Comparison of ENCODE assay signal across 1 cellular context in the genomic region with DNA sequence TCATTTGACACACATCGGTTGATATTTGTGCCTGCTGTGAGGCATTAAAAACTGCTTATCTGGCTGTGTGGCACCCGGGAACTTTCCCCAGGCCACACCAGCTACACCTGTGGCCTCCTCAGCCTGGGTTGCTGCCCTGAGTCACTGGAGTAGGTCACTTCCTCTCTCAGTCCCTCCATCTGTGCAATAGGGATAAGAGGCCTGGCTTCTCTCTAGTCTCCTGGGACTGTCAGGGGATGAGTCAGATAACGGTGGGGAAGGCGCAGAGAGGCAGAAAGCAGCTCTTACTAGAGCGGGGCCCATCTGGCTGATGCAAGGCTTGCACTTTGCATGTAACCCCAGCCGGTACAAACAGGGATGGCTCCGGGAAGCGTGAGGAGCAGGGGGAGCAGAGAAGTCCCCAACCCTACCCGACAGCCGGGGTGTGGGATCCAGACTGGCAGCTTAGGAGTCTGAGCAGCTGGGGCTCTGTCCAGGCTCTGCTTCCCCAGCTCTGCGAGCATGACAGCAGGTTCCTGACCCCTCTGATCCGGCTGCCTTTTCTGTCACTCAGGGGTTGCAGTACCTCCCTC.
TF ChIP-seq lines count a peak whose summit lies in the region.

No MANE protein-coding gene starts in this region.

TF ChIP-seq in K562, 482 proteins besides CTCF, POLR2A, EP300 and RAD21 (continued from another document and continues in another):
- TF ChIP-seq, protein P1, sequence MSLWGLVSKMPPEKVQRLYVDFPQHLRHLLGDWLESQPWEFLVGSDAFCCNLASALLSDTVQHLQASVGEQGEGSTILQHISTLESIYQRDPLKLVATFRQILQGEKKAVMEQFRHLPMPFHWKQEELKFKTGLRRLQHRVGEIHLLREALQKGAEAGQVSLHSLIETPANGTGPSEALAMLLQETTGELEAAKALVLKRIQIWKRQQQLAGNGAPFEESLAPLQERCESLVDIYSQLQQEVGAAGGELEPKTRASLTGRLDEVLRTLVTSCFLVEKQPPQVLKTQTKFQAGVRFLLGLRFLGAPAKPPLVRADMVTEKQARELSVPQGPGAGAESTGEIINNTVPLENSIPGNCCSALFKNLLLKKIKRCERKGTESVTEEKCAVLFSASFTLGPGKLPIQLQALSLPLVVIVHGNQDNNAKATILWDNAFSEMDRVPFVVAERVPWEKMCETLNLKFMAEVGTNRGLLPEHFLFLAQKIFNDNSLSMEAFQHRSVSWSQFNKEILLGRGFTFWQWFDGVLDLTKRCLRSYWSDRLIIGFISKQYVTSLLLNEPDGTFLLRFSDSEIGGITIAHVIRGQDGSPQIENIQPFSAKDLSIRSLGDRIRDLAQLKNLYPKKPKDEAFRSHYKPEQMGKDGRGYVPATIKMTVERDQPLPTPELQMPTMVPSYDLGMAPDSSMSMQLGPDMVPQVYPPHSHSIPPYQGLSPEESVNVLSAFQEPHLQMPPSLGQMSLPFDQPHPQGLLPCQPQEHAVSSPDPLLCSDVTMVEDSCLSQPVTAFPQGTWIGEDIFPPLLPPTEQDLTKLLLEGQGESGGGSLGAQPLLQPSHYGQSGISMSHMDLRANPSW (CRISPR knock-in tag; IDR thresholded peaks at IDR 0.05): peak; percentile 98; the same call in 1 of the 2 replicates
- peak; percentile 95 for TF ChIP-seq ZBTB9 (CRISPR knock-in tag; IDR thresholded peaks at IDR 0.05)
- 0 out of 4 replicates have a peak, but pooled peaks of 1 of the 2 experiments have one; percentile 76 for TF ChIP-seq NONO (IDR thresholded peaks at IDR 0.05; ENCODE audit: low read depth in 2 of 2, low read length in 1 of 2)
- TF ChIP-seq, protein P2, sequence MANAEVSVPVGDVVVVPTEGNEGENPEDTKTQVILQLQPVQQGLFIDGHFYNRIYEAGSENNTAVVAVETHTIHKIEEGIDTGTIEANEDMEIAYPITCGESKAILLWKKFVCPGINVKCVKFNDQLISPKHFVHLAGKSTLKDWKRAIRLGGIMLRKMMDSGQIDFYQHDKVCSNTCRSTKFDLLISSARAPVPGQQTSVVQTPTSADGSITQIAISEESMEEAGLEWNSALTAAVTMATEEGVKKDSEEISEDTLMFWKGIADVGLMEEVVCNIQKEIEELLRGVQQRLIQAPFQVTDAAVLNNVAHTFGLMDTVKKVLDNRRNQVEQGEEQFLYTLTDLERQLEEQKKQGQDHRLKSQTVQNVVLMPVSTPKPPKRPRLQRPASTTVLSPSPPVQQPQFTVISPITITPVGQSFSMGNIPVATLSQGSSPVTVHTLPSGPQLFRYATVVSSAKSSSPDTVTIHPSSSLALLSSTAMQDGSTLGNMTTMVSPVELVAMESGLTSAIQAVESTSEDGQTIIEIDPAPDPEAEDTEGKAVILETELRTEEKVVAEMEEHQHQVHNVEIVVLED (CRISPR knock-in tag; IDR thresholded peaks at IDR 0.05): no peak; the same call in 1 of the 2 replicates
- TF ChIP-seq FIP1L1 (IDR thresholded peaks at IDR 0.05; ENCODE audit: low read depth, low read length, poor library complexity, severe bottlenecking): no peak
- no peak for TF ChIP-seq MTF1 (CRISPR knock-in tag; IDR thresholded peaks at IDR 0.05; ENCODE audit: borderline replicate concordance)
- TF ChIP-seq RB1 (IDR thresholded peaks at IDR 0.05; ENCODE audit: low read depth): peak; percentile 12
- no peak for TF ChIP-seq HDAC6 (IDR thresholded peaks at IDR 0.05; ENCODE audit: low read depth, low read length)
- TF ChIP-seq ZNF699 (CRISPR knock-in tag; IDR thresholded peaks at IDR 0.05; ENCODE audit: insufficient replicate concordance): no peak
- TF ChIP-seq RAD51 (IDR thresholded peaks at IDR 0.05; ENCODE audit: borderline replicate concordance, low read depth): peak; percentile 72; the same call in 1 of the 2 replicates
- TF ChIP-seq SRSF9 (IDR thresholded peaks at IDR 0.05; ENCODE audit: borderline replicate concordance, low read depth, low read length): no peak
- TF ChIP-seq ZMIZ1 (IDR thresholded peaks at IDR 0.05; ENCODE audit: low read depth in 2 of 2, low read length in 2 of 2): peak in 1 of 2 experiments; percentile 95; a peak in 2 of 4 replicates
- 0 out of 2 replicates have a peak, but pooled peaks have one; percentile 75 for TF ChIP-seq ELF4 (CRISPR knock-in tag; IDR thresholded peaks at IDR 0.05)
- peak; percentile 96 for TF ChIP-seq HDAC2 (IDR thresholded peaks at IDR 0.05)
- peak; percentile 100 for TF ChIP-seq CEBPG (CRISPR knock-in tag; IDR thresholded peaks at IDR 0.05)
- peak; percentile 99 to 100 for TF ChIP-seq CEBPG (tag; conservative IDR thresholded peaks at IDR 0.05 in 1 of 2, IDR thresholded peaks at IDR 0.05 in 1 of 2)
- TF ChIP-seq, protein P3, sequence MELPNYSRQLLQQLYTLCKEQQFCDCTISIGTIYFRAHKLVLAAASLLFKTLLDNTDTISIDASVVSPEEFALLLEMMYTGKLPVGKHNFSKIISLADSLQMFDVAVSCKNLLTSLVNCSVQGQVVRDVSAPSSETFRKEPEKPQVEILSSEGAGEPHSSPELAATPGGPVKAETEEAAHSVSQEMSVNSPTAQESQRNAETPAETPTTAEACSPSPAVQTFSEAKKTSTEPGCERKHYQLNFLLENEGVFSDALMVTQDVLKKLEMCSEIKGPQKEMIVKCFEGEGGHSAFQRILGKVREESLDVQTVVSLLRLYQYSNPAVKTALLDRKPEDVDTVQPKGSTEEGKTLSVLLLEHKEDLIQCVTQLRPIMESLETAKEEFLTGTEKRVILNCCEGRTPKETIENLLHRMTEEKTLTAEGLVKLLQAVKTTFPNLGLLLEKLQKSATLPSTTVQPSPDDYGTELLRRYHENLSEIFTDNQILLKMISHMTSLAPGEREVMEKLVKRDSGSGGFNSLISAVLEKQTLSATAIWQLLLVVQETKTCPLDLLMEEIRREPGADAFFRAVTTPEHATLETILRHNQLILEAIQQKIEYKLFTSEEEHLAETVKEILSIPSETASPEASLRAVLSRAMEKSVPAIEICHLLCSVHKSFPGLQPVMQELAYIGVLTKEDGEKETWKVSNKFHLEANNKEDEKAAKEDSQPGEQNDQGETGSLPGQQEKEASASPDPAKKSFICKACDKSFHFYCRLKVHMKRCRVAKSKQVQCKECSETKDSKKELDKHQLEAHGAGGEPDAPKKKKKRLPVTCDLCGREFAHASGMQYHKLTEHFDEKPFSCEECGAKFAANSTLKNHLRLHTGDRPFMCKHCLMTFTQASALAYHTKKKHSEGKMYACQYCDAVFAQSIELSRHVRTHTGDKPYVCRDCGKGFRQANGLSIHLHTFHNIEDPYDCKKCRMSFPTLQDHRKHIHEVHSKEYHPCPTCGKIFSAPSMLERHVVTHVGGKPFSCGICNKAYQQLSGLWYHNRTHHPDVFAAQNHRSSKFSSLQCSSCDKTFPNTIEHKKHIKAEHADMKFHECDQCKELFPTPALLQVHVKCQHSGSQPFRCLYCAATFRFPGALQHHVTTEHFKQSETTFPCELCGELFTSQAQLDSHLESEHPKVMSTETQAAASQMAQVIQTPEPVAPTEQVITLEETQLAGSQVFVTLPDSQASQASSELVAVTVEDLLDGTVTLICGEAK (IDR thresholded peaks at IDR 0.05): peak; percentile 82
- TF ChIP-seq, protein P3 (CRISPR knock-in tag; IDR thresholded peaks at IDR 0.05): no peak
- TF ChIP-seq CBFA2T2 (conservative IDR thresholded peaks at IDR 0.05): peak; percentile 100
- no peak for TF ChIP-seq RBM17 (IDR thresholded peaks at IDR 0.05; ENCODE audit: borderline replicate concordance, low read depth, low read length)
- peak; percentile 89 for TF ChIP-seq ZNF24 (IDR thresholded peaks at IDR 0.05)
- TF ChIP-seq CREBBP (IDR thresholded peaks at IDR 0.05; ENCODE audit: low read depth, low read length): no peak
- TF ChIP-seq, protein P4, sequence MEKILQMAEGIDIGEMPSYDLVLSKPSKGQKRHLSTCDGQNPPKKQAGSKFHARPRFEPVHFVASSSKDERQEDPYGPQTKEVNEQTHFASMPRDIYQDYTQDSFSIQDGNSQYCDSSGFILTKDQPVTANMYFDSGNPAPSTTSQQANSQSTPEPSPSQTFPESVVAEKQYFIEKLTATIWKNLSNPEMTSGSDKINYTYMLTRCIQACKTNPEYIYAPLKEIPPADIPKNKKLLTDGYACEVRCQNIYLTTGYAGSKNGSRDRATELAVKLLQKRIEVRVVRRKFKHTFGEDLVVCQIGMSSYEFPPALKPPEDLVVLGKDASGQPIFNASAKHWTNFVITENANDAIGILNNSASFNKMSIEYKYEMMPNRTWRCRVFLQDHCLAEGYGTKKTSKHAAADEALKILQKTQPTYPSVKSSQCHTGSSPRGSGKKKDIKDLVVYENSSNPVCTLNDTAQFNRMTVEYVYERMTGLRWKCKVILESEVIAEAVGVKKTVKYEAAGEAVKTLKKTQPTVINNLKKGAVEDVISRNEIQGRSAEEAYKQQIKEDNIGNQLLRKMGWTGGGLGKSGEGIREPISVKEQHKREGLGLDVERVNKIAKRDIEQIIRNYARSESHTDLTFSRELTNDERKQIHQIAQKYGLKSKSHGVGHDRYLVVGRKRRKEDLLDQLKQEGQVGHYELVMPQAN (IDR thresholded peaks at IDR 0.05; ENCODE audit: borderline replicate concordance): no peak; the same call in 1 of the 2 replicates
- peak; percentile 80 for TF ChIP-seq THAP12 (CRISPR knock-in tag; IDR thresholded peaks at IDR 0.05)
- peak in 2 of 3 experiments; percentile 59 to 69 for TF ChIP-seq YY1 (IDR thresholded peaks at IDR 0.05; ENCODE audit: borderline replicate concordance in 1 of 3, control insufficient read depth in 1 of 3, extremely low read depth in 1 of 3, insufficient read depth in 3 of 3, insufficient read length in 1 of 3, insufficient replicate concordance in 2 of 3, low read depth in 1 of 3, low read length in 2 of 3)
- no peak for TF ChIP-seq SIRT6 (IDR thresholded peaks at IDR 0.05; ENCODE audit: low read depth, low read length)
